8 cellular contexts compared by ENCODE assay signal in genomic region chr11:67420646-67421420, GRCh38.
DNase-seq lines count a peak whose midpoint lies in the region; ATAC-seq lines count a peak whose summit lies in the region.

No MANE protein-coding gene starts in this region.

- ATAC-seq in GM19025 (IDR thresholded peaks at IDR 0.05; ENCODE audit: low read depth, unreplicated experiment) (peak; percentile 90), HG03354 (IDR thresholded peaks at IDR 0.05; ENCODE audit: poor library complexity, severe bottlenecking, unreplicated experiment) (peak; percentile 78)

- DNase-seq in AG08396 (ENCODE audit: low spot score) = peak; percentile 99
- peak; percentile 79 for DNase-seq in NCI-H446 treated with DMSO at 0.1 percent for 48 hours (lab: John Stamatoyannopoulos, UW)
- peak; percentile 99 for DNase-seq in activated CD4-positive, CD25-positive, alpha-beta regulatory T cell treated with anti-CD3 and anti-CD28 coated beads, Interleukin-2, amount 50 U/mL, for 72 hours
- peak; percentile 94 for DNase-seq in cerebellar cortex (ENCODE audit: low spot score)
- peak; percentile 68 for DNase-seq in kidney glomerular epithelial cell (lab: John Stamatoyannopoulos, UW)
- DNase-seq in stimulated activated CD4-positive, alpha-beta T cell treated with anti-CD3 and anti-CD28 coated beads, Interleukin-15, amount 100 ng/mL, for 48 hours (ENCODE audit: low read depth in 2 of 2) = peak; percentile 96 to 99

Comparison
In these comparisons a context has a peak if more than half of its experiments do, and no peak if none do; other contexts are left out.
1. Peak in every context shown above with its lines: DNase-seq and ATAC-seq.